10 cellular contexts compared by ENCODE assay signal in genomic region chr5:143398053-143398355, GRCh38. TPM values are rescaled to one million over a fixed set of nuclear protein-coding genes. Genes with fewer than 3 reads are reported as not detected.
DNase-seq lines count a peak whose midpoint lies in the region; ATAC-seq and TF ChIP-seq lines count a peak whose summit lies in the region.
"Had no signal": no experiment of that assay in that cellular context is flagged by ENCODE, and none has a peak within 500 bp of the region (broad histone marks: within the 10 kb centered on the region; RNA-seq: fewer than 3 reads in every experiment).

No MANE protein-coding gene starts in this region.

- no CpG with 5 or more reads among the region's 2 CpGs for WGBS in trophoblast cell (ENCODE audit: extremely low coverage, insufficient coverage, insufficient read length)

- H4K12ac ChIP-seq in trophoblast cell (ENCODE audit: low read depth, low read length) = no peak overlapping the region

- H3K18ac ChIP-seq in trophoblast cell (ENCODE audit: low read length) = no peak overlapping the region

- no peak overlapping the region for H4K8ac ChIP-seq in trophoblast cell (ENCODE audit: low read depth, low read length)

- POLR2A ChIA-PET in PC-3 (lab: Charles Lee; ENCODE audit: unreplicated experiment) = no interaction called here

- H2BK5ac ChIP-seq in trophoblast cell (ENCODE audit: low read depth, low read length, poor library complexity) = no peak overlapping the region

- no peaks in the 10 kb centered on the region for H3K9me2 ChIP-seq in PC-3 (replicated peaks; ENCODE audit: low read length)

- no peak overlapping the region for H2AK5ac ChIP-seq in trophoblast cell (ENCODE audit: low read length)

- H4K20me1 ChIP-seq in PC-3 (ENCODE audit: low read length) = peaks cover 89% of the 10 kb centered on the region

- no peaks in the 10 kb centered on the region for H3K27me3 ChIP-seq in GM06990 (replicated peaks; ENCODE audit: control insufficient read depth, insufficient read depth, low read length)
- H3K27me3 ChIP-seq in PC-3 (ENCODE audit: low read length) = no peaks in the 10 kb centered on the region
- H3K27me3 ChIP-seq in parathyroid adenoma (ENCODE audit: control insufficient read depth, insufficient read depth, low read length) = no peaks in the 10 kb centered on the region
- H3K27me3 ChIP-seq in trophoblast cell (ENCODE audit: insufficient read depth, low read length) = peaks cover 13% of the 10 kb centered on the region

- H3K4me2 ChIP-seq in PC-3 (ENCODE audit: low read length) (peak overlapping the region; percentile 98), parathyroid adenoma (ENCODE audit: low read length) (peak overlapping the region; percentile 60), trophoblast cell (ENCODE audit: low read length) (no peak overlapping the region)

- DNase-seq in GM06990 (ENCODE audit: extremely low read depth, insufficient read length) (no peak), PC-3 (no peak), epithelial cell of esophagus (ENCODE audit: low read depth) (no peak), NCI-H524 treated with DMSO at 0.1 percent for 48 hours (lab: John Stamatoyannopoulos, UW) (no peak), hippocampal formation (lab: John Stamatoyannopoulos, UW) (no peak), trophoblast cell (no peak)
- DNase-seq: aorta, HCEC 1CT had no signal

- H3K4me3 ChIP-seq in GM06990 (replicated peaks; ENCODE audit: low read depth, low read length) = peak overlapping the region; percentile 94
- peak overlapping the region; percentile 92 for H3K4me3 ChIP-seq in PC-3 (ENCODE audit: low read length)
- H3K4me3 ChIP-seq in epithelial cell of esophagus (ENCODE audit: low read length) = peak overlapping the region; percentile 72
- no peak overlapping the region for H3K4me3 ChIP-seq in parathyroid adenoma (ENCODE audit: low read depth, low read length)
- H3K4me3 ChIP-seq in trophoblast cell (ENCODE audit: low read depth, low read length) = no peak overlapping the region

- H3K27ac ChIP-seq in PC-3 (ENCODE audit: low read length) (no peak overlapping the region), parathyroid adenoma (no peak overlapping the region), trophoblast cell (ENCODE audit: low read depth, low read length) (no peak overlapping the region)

- ATAC-seq in PC-3 (no peak), HG03432 (IDR thresholded peaks at IDR 0.05; ENCODE audit: unreplicated experiment) (no peak)

- no peak overlapping the region for H3K23ac ChIP-seq in trophoblast cell (ENCODE audit: low read length)

- no TSS peak for BruUV-seq in PC-3 (replicated peaks; lab: Mats Ljungman, UMichigan)

- intact Hi-C loops in PC-3 (cut with micrococcal nuclease) = loop anchor here (10.0 kb wide), 1 partner anchor 293 kb away; no protein-coding TSS in a partner anchor

- H3K9me3 ChIP-seq in PC-3 (ENCODE audit: low read length) (no peaks in the 10 kb centered on the region), parathyroid adenoma (ENCODE audit: control insufficient read depth, low read length) (no peaks in the 10 kb centered on the region), trophoblast cell (ENCODE audit: insufficient read depth, low read depth, low read length) (no peaks in the 10 kb centered on the region)

- H3K36me3 ChIP-seq in GM06990 (ENCODE audit: control insufficient read depth, insufficient read depth, low read length) (peaks cover 8% of the 10 kb centered on the region), PC-3 (ENCODE audit: low read depth, low read length) (peaks cover 11% of the 10 kb centered on the region), parathyroid adenoma (ENCODE audit: control insufficient read depth, insufficient read depth, low read length) (no peaks in the 10 kb centered on the region), trophoblast cell (ENCODE audit: control insufficient read depth in 1 of 2, insufficient read depth in 2 of 2, low read length in 2 of 2) (no peaks in the 10 kb centered on the region)

- H3K9ac ChIP-seq in PC-3 (ENCODE audit: low read length) (peak overlapping the region; percentile 13; the same call in 1 of the 2 replicates), parathyroid adenoma (no peak overlapping the region), trophoblast cell (ENCODE audit: low read length) (no peak overlapping the region)

- no peak for TF ChIP-seq CTCF in GM06990 (IDR thresholded peaks at IDR 0.05; ENCODE audit: insufficient read depth, low read length, poor library complexity, severe bottlenecking)
- TF ChIP-seq CTCF in PC-3 (conservative IDR thresholded peaks at IDR 0.05; ENCODE audit: low read depth, low read length) = no peak
- TF ChIP-seq CTCF in epithelial cell of esophagus (IDR thresholded peaks at IDR 0.05; ENCODE audit: insufficient read depth, low read depth, low read length, missing control alignments) = no peak
- TF ChIP-seq CTCF in parathyroid adenoma (IDR thresholded peaks at IDR 0.05) = no peak

- no peak overlapping the region for H2BK12ac ChIP-seq in trophoblast cell (ENCODE audit: low read length)

- H3K4me1 ChIP-seq in PC-3 (ENCODE audit: insufficient read depth, low read length) (peaks cover 72% of the 10 kb centered on the region), parathyroid adenoma (peaks cover 10% of the 10 kb centered on the region), trophoblast cell (ENCODE audit: control insufficient read depth in 1 of 2, insufficient read depth in 2 of 2, low read length in 2 of 2) (no peaks in the 10 kb centered on the region)

- no peak overlapping the region for H3K4ac ChIP-seq in trophoblast cell (ENCODE audit: low read depth, low read length)

- no peaks in the 10 kb centered on the region for H3K79me1 ChIP-seq in trophoblast cell (ENCODE audit: low read length)

- H2BK120ac ChIP-seq in trophoblast cell (ENCODE audit: insufficient read depth, low read length, poor library complexity) = no peak overlapping the region

- no peaks in the 10 kb centered on the region for H3F3A ChIP-seq in PC-3 (ENCODE audit: low read length, unreplicated experiment)

- CTCF ChIA-PET in PC-3 (lab: Charles Lee) = no interaction called here

- H4K91ac ChIP-seq in trophoblast cell (ENCODE audit: low read depth, low read length) = no peak overlapping the region

- H3K14ac ChIP-seq in trophoblast cell (ENCODE audit: low read length) = no peak overlapping the region

- peaks cover 100% of the 10 kb centered on the region for H3K79me2 ChIP-seq in PC-3 (ENCODE audit: low read length)
- peaks cover 23% of the 10 kb centered on the region for H3K79me2 ChIP-seq in parathyroid adenoma
- no peaks in the 10 kb centered on the region for H3K79me2 ChIP-seq in trophoblast cell (ENCODE audit: control insufficient read depth, insufficient read depth, low read length, poor library complexity)

- H2AFZ ChIP-seq in PC-3 (ENCODE audit: low read length) = no peak overlapping the region
- no peak overlapping the region for H2AFZ ChIP-seq in parathyroid adenoma
- H2AFZ ChIP-seq in trophoblast cell (ENCODE audit: insufficient read depth, low read length, poor library complexity) = no peak overlapping the region

RNA-seq across cellular contexts. Expression of gene NR3C1, which starts 5.5 kb away (rescaled TPM):
- 13.0 and 14.5 TPM in 2 replicates for total RNA-seq in PC-3 (2014; rRNA removed)
- 1.3 and 1.4 TPM in 2 replicates for polyA plus RNA-seq in trophoblast cell (2013)

Comparison
In these comparisons a context has a peak if more than half of its experiments do, and no peak if none do; other contexts are left out.
1. H3K4me3 ChIP-seq: peak in GM06990 (single experiment), PC-3 (single experiment) and epithelial cell of esophagus (single experiment); none in parathyroid adenoma (single experiment) and trophoblast cell (single experiment).